Comparison of ENCODE assay signal across 9 cellular contexts in the genomic region with DNA sequence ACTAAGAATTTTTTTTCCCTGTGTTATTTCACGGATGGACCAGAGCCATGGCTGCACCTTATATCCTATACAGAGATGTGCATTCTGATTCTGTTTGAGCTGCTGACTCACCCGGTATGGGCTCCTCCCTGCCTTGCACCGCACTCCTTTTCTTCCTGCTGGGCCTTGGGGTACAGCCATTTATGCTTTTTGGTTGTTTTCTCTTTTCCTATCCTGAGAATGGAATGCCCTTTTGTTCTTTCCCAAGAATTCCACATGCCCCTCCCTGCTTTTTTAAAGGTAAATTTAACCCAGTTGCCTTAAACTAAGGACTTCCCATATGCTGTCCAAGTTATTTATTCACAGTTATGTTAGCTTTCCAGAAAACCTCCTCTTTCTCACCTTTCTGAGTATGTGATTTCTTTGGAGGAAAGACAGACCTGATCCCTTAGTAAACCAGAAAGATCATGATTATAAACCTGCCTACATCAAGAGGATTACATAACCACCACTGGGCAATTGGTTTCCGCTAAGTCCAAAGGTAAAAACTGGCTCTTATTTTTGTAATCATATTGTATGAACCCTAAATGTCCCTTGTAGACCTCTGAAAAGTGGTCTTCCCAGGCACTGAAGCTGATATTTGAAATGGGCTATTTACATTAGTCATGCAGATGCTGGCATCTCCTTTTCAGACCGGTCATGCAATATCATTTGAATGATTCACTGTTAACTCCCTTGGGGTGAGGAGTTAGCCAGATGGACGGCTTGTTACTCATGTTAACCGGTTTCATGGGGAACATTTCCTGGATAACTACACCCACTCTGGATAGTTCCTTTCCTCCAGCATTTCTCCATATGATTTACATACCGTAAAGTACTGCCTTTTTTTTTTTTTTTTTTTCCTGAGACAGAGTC. TPM values are rescaled to one million over a fixed set of nuclear protein-coding genes. Genes with fewer than 3 reads are reported as not detected.
DNase-seq lines count a peak whose midpoint lies in the region; ATAC-seq and TF ChIP-seq lines count a peak whose summit lies in the region.
"Had no signal": no experiment of that assay in that cellular context is flagged by ENCODE, and none has a peak within 500 bp of the region (broad histone marks: within the 10 kb centered on the region; RNA-seq: fewer than 3 reads in every experiment).

No MANE protein-coding gene starts in this region.

- ATAC-seq in HG03095 (IDR thresholded peaks at IDR 0.05; ENCODE audit: unreplicated experiment): no peak

- H3K9me3 ChIP-seq in prostate gland: no peaks in the 10 kb centered on the region

- no peaks in the 10 kb centered on the region for H3K27me3 ChIP-seq in prostate gland (replicated peaks; ENCODE audit: insufficient read depth)

- POLR2A ChIA-PET in AG04449 (lab: Yijun Ruan, JAX): interaction anchor here (0.7 to 1.2 kb wide), 3 partner anchors 8 to 10 kb away, joined by 4 to 7 read pairs (median 5); no protein-coding TSS in a partner anchor

- WGBS in prostate gland: 66% methylated on average over 8 of the region's 8 CpGs

- H3K4me1 ChIP-seq in prostate gland (replicated peaks): peaks cover 6% of the 10 kb centered on the region

- intact Hi-C loops in prostate gland (cut with DNase I): no loop called here

- H3K4me3 ChIP-seq in AG04449 (ENCODE audit: low read depth, low read length) (no peak overlapping the region), prostate gland (no peak overlapping the region)

- no peaks in the 10 kb centered on the region for H3K36me3 ChIP-seq in prostate gland

- TF ChIP-seq CTCF in AG04449 (IDR thresholded peaks at IDR 0.05; ENCODE audit: insufficient read depth, low read length, missing control alignments): no peak
- no peak for TF ChIP-seq CTCF in prostate gland (IDR thresholded peaks at IDR 0.05)

- DNase-seq in AG04449 (ENCODE audit: low read depth, low spot score): peak; percentile 94
- DNase-seq in NCI-H2171 (lab: John Stamatoyannopoulos, UW): peak; percentile 27
- DNase-seq in dedifferentiated amniotic fluid mesenchymal stem cell (ENCODE audit: extremely low spot score): peak; percentile 96
- DNase-seq in lung microvascular endothelial cell (ENCODE audit: low read depth in 2 of 2): peak; percentile 64 to 98
- no peak for DNase-seq in NCI-H1436 (lab: John Stamatoyannopoulos, UW)
- no peak for DNase-seq in prostate gland (ENCODE audit: low spot score)
- DNase-seq in NOMO-1 (lab: John Stamatoyannopoulos, UW; ENCODE audit: unreplicated experiment in 2 of 2): no peak
- DNase-seq: DND-41 had no signal

- H3K27ac ChIP-seq in prostate gland: no peak overlapping the region

- CTCF ChIA-PET in AG04449 (lab: Yijun Ruan, JAX): interaction anchor here (1.2 to 5.3 kb wide), 2 partner anchors 13 to 98 kb away, joined by 3 to 30 read pairs; no protein-coding TSS in a partner anchor

- no peak for TF ChIP-seq POLR2A in prostate gland (IDR thresholded peaks at IDR 0.05)

RNA-seq across cellular contexts. Expression of gene TMOD3, which starts 45.5 kb away (rescaled TPM):
- total RNA-seq in lung microvascular endothelial cell: 42.3 and 57.1 TPM in 2 replicates
- total RNA-seq in prostate gland: 10 to 100 TPM; 17.2 to 19.6 TPM

Comparison
In these comparisons a context has a peak if more than half of its experiments do, and no peak if none do; other contexts are left out.
1. DNase-seq: peak in AG04449 (single experiment), NCI-H2171 (single experiment), dedifferentiated amniotic fluid mesenchymal stem cell (single experiment) and lung microvascular endothelial cell (2 of 2); none in NCI-H1436 (single experiment), prostate gland (single experiment) and NOMO-1 (0 of 2).